Comparison of ENCODE assay signal across 1 cellular context in the genomic region with DNA sequence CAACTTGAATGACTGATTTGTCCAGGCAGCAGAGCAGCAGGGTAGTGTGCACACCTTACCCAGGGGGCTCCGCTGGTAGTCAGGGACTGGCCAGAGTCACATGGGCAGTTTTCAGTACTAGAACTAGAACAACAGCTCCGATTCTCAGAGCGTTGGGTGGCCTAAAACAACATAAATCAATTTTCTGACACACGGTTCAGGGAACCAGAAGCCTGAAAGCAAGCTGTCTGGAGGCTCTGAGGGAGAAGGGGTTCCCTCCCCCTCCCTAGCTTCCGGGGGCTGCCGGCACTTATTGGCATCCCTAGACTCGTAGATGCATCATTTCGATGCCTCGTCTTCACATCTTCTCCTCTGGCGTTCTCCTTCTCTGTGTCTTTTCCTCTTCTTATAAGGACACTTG.
TF ChIP-seq lines count a peak whose summit lies in the region.

No MANE protein-coding gene starts in this region.

TF ChIP-seq in IMR-90, 13 proteins besides CTCF, POLR2A, EP300 and RAD21:
- TF ChIP-seq MXI1 (IDR thresholded peaks at IDR 0.05; ENCODE audit: borderline replicate concordance, low read depth, low read length) (no peak), CEBPB (IDR thresholded peaks at IDR 0.05; ENCODE audit: low read depth, low read length) (no peak)
- TF ChIP-seq, protein P1, sequence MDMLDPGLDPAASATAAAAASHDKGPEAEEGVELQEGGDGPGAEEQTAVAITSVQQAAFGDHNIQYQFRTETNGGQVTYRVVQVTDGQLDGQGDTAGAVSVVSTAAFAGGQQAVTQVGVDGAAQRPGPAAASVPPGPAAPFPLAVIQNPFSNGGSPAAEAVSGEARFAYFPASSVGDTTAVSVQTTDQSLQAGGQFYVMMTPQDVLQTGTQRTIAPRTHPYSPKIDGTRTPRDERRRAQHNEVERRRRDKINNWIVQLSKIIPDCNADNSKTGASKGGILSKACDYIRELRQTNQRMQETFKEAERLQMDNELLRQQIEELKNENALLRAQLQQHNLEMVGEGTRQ (IDR thresholded peaks at IDR 0.05; ENCODE audit: low read depth, low read length), result no peak
